ENCODE assay signal across 8 cellular contexts in the genomic region with DNA sequence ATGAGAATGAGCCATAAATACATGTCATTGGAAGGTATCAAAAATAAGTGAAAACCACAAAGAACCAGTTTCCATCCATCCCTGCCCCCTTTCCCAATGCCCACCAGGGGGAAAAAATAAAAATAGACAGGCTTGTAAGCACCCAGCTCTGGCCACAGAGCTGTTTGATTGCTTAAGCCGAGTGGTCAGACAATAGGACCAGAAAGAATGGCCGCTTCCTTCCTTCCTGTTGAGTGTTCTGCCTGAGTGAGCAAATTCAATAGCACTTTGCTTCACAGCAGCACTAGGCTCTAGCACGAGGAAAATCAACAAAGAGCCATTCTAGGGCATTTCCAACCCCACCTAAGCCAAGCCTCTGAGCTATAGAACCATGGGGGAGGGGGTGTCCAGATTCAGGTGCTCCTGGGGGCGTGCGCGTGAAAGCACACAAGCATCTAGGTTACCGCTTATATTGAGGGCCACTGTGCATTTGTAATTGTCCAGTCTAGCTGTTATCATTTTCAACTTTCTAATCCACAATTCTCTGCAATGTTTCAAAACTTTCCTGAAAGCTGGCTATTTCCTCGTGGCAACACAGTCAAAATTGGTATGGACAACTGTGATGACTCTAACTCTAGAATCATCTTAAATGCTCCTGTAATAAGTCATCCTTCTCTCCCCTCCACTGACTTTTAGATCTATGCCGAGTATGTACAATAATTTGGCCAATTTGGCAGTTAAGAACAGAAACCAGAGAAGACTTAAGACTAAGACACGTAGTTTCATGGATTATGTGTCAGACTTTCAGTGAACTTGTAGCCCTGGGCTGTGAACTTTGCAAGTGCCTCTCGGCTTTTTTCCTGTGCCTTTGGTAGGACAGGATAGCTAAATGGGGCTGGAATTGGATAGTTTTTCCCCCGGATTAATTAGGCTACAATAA.
DNase-seq lines count a peak whose midpoint lies in the region; ATAC-seq and TF ChIP-seq lines count a peak whose summit lies in the region.

No MANE protein-coding gene starts in this region.

- TF ChIP-seq CTCF in nephron (IDR thresholded peaks at IDR 0.05; ENCODE audit: unreplicated experiment in 3 of 3): no peak
- no peak for TF ChIP-seq CTCF in vagina (IDR thresholded peaks at IDR 0.05)

- H3K27me3 Mint-ChIP-seq in nephron (ENCODE audit: low read depth): peaks cover 3% of the 10 kb centered on the region

- no peak for TF ChIP-seq POLR2A in vagina (IDR thresholded peaks at IDR 0.05)

- DNase-seq in G401 (ENCODE audit: low spot score) (peak; percentile 22), NCI-H226 (peak; percentile 7), ecto neural progenitor cell (ENCODE audit: low spot score) (peak; percentile 74), cerebellar nuclear complex (lab: John Stamatoyannopoulos, UW) (no peak), vagina (ENCODE audit: extremely low spot score in 2 of 2) (no peak)
- DNase-seq in stimulated activated naive CD4-positive, alpha-beta T cell (lab: John Stamatoyannopoulos, UW): no peak

- ATAC-seq in GM18909 (IDR thresholded peaks at IDR 0.05; ENCODE audit: poor library complexity, unreplicated experiment): no peak

- H3K4me3 ChIP-seq in vagina: no peak overlapping the region

- H3K27ac Mint-ChIP-seq in nephron: peak overlapping the region; percentile 62 to 89 (median 77)

- intact Hi-C loops in vagina (cut with DNase I): no loop called here

- in situ Hi-C loops in G401 (cut with HindIII; ENCODE audit: low sequenced_read_pairs): no loop called here

- H3K36me3 Mint-ChIP-seq in nephron (ENCODE audit: low read depth): peaks cover 5% of the 10 kb centered on the region

- H3K36me3 ChIP-seq in vagina: no peaks in the 10 kb centered on the region

- H3K9me3 ChIP-seq in vagina: no peaks in the 10 kb centered on the region

- peaks cover 6% of the 10 kb centered on the region for H3K4me1 ChIP-seq in vagina

- H3K9me3 Mint-ChIP-seq in nephron: no peaks in the 10 kb centered on the region

- H3K4me1 Mint-ChIP-seq in nephron: peaks cover 18% of the 10 kb centered on the region

- no peak overlapping the region for H3K27ac ChIP-seq in vagina

- H3K4me3 Mint-ChIP-seq in nephron: no peak overlapping the region

- H3K27me3 ChIP-seq in vagina: no peaks in the 10 kb centered on the region

Comparison
In these comparisons a context has a peak if more than half of its experiments do, and no peak if none do; other contexts are left out.
1. DNase-seq: peak in G401 (single experiment), NCI-H226 (single experiment) and ecto neural progenitor cell (single experiment); none in cerebellar nuclear complex (0 of 2), vagina (0 of 2) and stimulated activated naive CD4-positive, alpha-beta T cell (0 of 6).